Comparison of ENCODE assay signal across 1 cellular context in genomic region chr12:50275545-50275944, GRCh38.
TF ChIP-seq lines count a peak whose summit lies in the region.

No MANE protein-coding gene starts in this region.

TF ChIP-seq in HepG2, 621 proteins besides CTCF, POLR2A, EP300 and RAD21 (continued from another document):
- no peak for TF ChIP-seq JUND (CRISPR knock-in tag; IDR thresholded peaks at IDR 0.05)
- no peak for TF ChIP-seq ZKSCAN1 (IDR thresholded peaks at IDR 0.05; ENCODE audit: low read length)
- no peak for TF ChIP-seq ZNF652 (CRISPR knock-in tag; IDR thresholded peaks at IDR 0.05; ENCODE audit: borderline replicate concordance, low read depth)
- TF ChIP-seq CCAR2 (optimal IDR thresholded peaks at IDR 0.05; ENCODE audit: low read depth, low read length) = no peak
- no peak for TF ChIP-seq PRDM4 (CRISPR knock-in tag; IDR thresholded peaks at IDR 0.05; ENCODE audit: borderline replicate concordance)
- TF ChIP-seq RFXANK (CRISPR knock-in tag; IDR thresholded peaks at IDR 0.05) = no peak
- no peak for TF ChIP-seq PREB (CRISPR knock-in tag; IDR thresholded peaks at IDR 0.05)
- TF ChIP-seq SRF (IDR thresholded peaks at IDR 0.05; ENCODE audit: low read depth, low read length) = no peak
